In genomic region chr6:156960525-156960924, GRCh38 we compare ENCODE assay signal across 2 cellular contexts.
TF ChIP-seq lines count a peak whose summit lies in the region.

No MANE protein-coding gene starts in this region.

TF ChIP-seq in GM23338, 12 proteins besides CTCF, POLR2A, EP300 and RAD21 (continued from another document):
- TF ChIP-seq REST (IDR thresholded peaks at IDR 0.05; ENCODE audit: unreplicated experiment) (no peak), CREB1 (CRISPR knock-in tag; IDR thresholded peaks at IDR 0.05; ENCODE audit: low read depth) (no peak), EZH2 (IDR thresholded peaks at IDR 0.05; ENCODE audit: low read depth, unreplicated experiment) (no peak), POLR2AphosphoS5 (IDR thresholded peaks at IDR 0.05; ENCODE audit: low read depth) (no peak), ZNF462 (CRISPR knock-in tag; IDR thresholded peaks at IDR 0.05) (no peak), ZNF331 (CRISPR knock-in tag; IDR thresholded peaks at IDR 0.05; ENCODE audit: low read depth) (no peak)

TF ChIP-seq in HEK293, 187 proteins besides CTCF, POLR2A, EP300 and RAD21 (continued from another document):
- TF ChIP-seq PRDM2 (tag by site-specific recombination; IDR thresholded peaks at IDR 0.05; ENCODE audit: borderline replicate concordance) = no peak
- TF ChIP-seq PRDM6 (tag by site-specific recombination; IDR thresholded peaks at IDR 0.05) = peak; percentile 39; the same call in 1 of the 2 replicates
- no peak for TF ChIP-seq ZNF473 (tag by site-specific recombination; IDR thresholded peaks at IDR 0.05)
